ENCODE assay signal across 19 cellular contexts in the genomic region with DNA sequence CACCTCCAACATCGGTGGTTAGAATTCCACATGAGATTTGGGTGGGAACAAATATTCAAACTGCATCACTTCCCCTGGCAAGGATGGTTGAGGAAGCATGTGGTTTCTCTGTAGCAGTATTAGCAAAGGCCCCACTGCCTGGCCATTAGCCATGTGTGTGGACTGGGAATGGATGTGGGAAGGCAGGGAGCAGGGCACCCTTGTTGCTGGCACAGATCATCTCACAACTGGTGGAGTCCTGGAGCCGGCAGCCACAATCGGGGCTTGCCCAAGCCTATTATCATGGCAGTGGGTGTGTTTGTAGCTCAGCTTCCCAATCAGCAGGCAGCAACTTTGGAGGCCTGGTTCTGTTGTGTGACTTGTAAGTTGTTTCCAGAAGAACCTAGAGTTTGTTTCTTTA.
DNase-seq lines count a peak whose midpoint lies in the region; ATAC-seq and TF ChIP-seq lines count a peak whose summit lies in the region.
"Had no signal": no experiment of that assay in that cellular context is flagged by ENCODE, and none has a peak within 500 bp of the region (broad histone marks: within the 10 kb centered on the region; RNA-seq: fewer than 3 reads in every experiment).

No MANE protein-coding gene starts in this region.

- H3K4me2 ChIP-seq in MM.1S (ENCODE audit: low read depth, low read length), result no peak overlapping the region

- H3K27ac ChIP-seq in left ventricle myocardium inferior (replicated peaks) (no peak overlapping the region), upper lobe of right lung (no peak overlapping the region), MM.1S (ENCODE audit: low read length) (no peak overlapping the region)
- H3K27ac ChIP-seq: HL-60 had no signal

- H3K9ac ChIP-seq in MM.1S (ENCODE audit: low read length), result no peak overlapping the region

- H3K4me1 Mint-ChIP-seq in dendritic cell treated with granulocyte-macrophage colony-stimulating factor and Interleukin-4, amounts not matched to agents 40 ng/mL and 50 ng/mL, for 4 days (ENCODE audit: low read depth), result peaks cover 19% of the 10 kb centered on the region
- H3K4me1 Mint-ChIP-seq: B cell had no signal

- no peaks in the 10 kb centered on the region for H3K79me2 ChIP-seq in MM.1S (ENCODE audit: low read length)

- ATAC-seq in left ventricle myocardium superior, result no peak
- ATAC-seq in upper lobe of right lung, result peak; percentile 55
- no peak for ATAC-seq in GM19328 (IDR thresholded peaks at IDR 0.05; ENCODE audit: unreplicated experiment)
- no peak for ATAC-seq in GM21528 (IDR thresholded peaks at IDR 0.05; ENCODE audit: low FRiP score, unreplicated experiment)

- no peak overlapping the region for H3K4me3 ChIP-seq in left ventricle myocardium inferior
- no peak overlapping the region for H3K4me3 ChIP-seq in upper lobe of right lung
- H3K4me3 ChIP-seq in MM.1S (ENCODE audit: low read length), result no peak overlapping the region
- H3K4me3 ChIP-seq: HAP-1 had no signal

- H3K9me3 ChIP-seq in left ventricle myocardium inferior (replicated peaks) (no peaks in the 10 kb centered on the region), upper lobe of right lung (no peaks in the 10 kb centered on the region), MM.1S (replicated peaks; ENCODE audit: insufficient read depth, low read length) (no peaks in the 10 kb centered on the region)
- H3K9me3 ChIP-seq: HAP-1 had no signal

- TF ChIP-seq CTCF in left ventricle myocardium inferior (IDR thresholded peaks at IDR 0.05; ENCODE audit: borderline replicate concordance) (no peak), upper lobe of right lung (IDR thresholded peaks at IDR 0.05) (no peak), MM.1S (IDR thresholded peaks at IDR 0.05; ENCODE audit: low read length) (no peak)

- no peak overlapping the region for H3K4me3 Mint-ChIP-seq in dendritic cell treated with granulocyte-macrophage colony-stimulating factor and Interleukin-4, amounts not matched to agents 40 ng/mL and 50 ng/mL, for 4 days
- H3K4me3 Mint-ChIP-seq: B cell had no signal

- H3K9me3 Mint-ChIP-seq in dendritic cell treated with granulocyte-macrophage colony-stimulating factor and Interleukin-4, amounts not matched to agents 40 ng/mL and 50 ng/mL, for 4 days, result no peaks in the 10 kb centered on the region

- H3K27me3 Mint-ChIP-seq in dendritic cell treated with granulocyte-macrophage colony-stimulating factor and Interleukin-4, amounts not matched to agents 40 ng/mL and 50 ng/mL, for 4 days, result no peaks in the 10 kb centered on the region
- H3K27me3 Mint-ChIP-seq: B cell had no signal

- H3K4me1 ChIP-seq in left ventricle myocardium inferior (peaks cover 49% of the 10 kb centered on the region), upper lobe of right lung (no peaks in the 10 kb centered on the region), MM.1S (ENCODE audit: low read length) (no peaks in the 10 kb centered on the region)
- H3K4me1 ChIP-seq: HAP-1 had no signal

- H2AFZ ChIP-seq in MM.1S (ENCODE audit: low read length), result no peak overlapping the region

- no peaks in the 10 kb centered on the region for H4K20me1 ChIP-seq in MM.1S (ENCODE audit: insufficient read depth, low read length)

- H3K36me3 Mint-ChIP-seq in dendritic cell treated with granulocyte-macrophage colony-stimulating factor and Interleukin-4, amounts not matched to agents 40 ng/mL and 50 ng/mL, for 4 days (ENCODE audit: low read depth), result no peaks in the 10 kb centered on the region
- H3K36me3 Mint-ChIP-seq: CD14-positive monocyte had no signal

- H3K27me3 ChIP-seq in left ventricle myocardium inferior (ENCODE audit: low read depth), result no peaks in the 10 kb centered on the region
- no peaks in the 10 kb centered on the region for H3K27me3 ChIP-seq in upper lobe of right lung
- H3K27me3 ChIP-seq in MM.1S (replicated peaks; ENCODE audit: insufficient read depth, low read length), result no peaks in the 10 kb centered on the region

- intact Hi-C loops in left ventricle myocardium superior (cut with micrococcal nuclease) (no loop called here), left ventricle myocardium inferior (cut with micrococcal nuclease) (no loop called here), upper lobe of right lung (cut with DNase I) (no loop called here)
- intact Hi-C loops in dendritic cell treated with granulocyte-macrophage colony-stimulating factor and Interleukin-4, amounts not matched to agents 40 ng/mL and 50 ng/mL, for 4 days (cut with micrococcal nuclease), result no loop called here

- no peaks in the 10 kb centered on the region for H3K9me2 ChIP-seq in MM.1S (replicated peaks; ENCODE audit: insufficient read depth, low read length)

- H3K27ac Mint-ChIP-seq in dendritic cell treated with granulocyte-macrophage colony-stimulating factor and Interleukin-4, amounts not matched to agents 40 ng/mL and 50 ng/mL, for 4 days, result peak overlapping the region; percentile 45
- H3K27ac Mint-ChIP-seq: B cell had no signal

- DNase-seq in left ventricle myocardium superior, result peak; percentile 22
- no peak for DNase-seq in left ventricle myocardium inferior
- DNase-seq in myocyte (ENCODE audit: low read depth), result peak; percentile 64
- peak; percentile 54 for DNase-seq in upper lobe of right lung
- DNase-seq in MM.1S, result no peak
- DNase-seq: EL, GF-D8, KG1, NCI-H1417, NCI-H1694 treated with DMSO at 0.1 percent for 48 hours, NCI-H526 treated with DMSO at 0.1 percent for 48 hours, OCI-M1 had no signal

- H3K36me3 ChIP-seq in left ventricle myocardium inferior (no peaks in the 10 kb centered on the region), upper lobe of right lung (no peaks in the 10 kb centered on the region), MM.1S (replicated peaks; ENCODE audit: insufficient read depth, low read length) (no peaks in the 10 kb centered on the region)
- H3K36me3 ChIP-seq: HAP-1 had no signal

- H3F3A ChIP-seq in MM.1S (ENCODE audit: insufficient read depth, low read length), result no peaks in the 10 kb centered on the region

Comparison
In these comparisons a context has a peak if more than half of its experiments do, and no peak if none do; other contexts are left out.
1. DNase-seq: peak in left ventricle myocardium superior (single experiment), myocyte (single experiment) and upper lobe of right lung (single experiment); none in left ventricle myocardium inferior (single experiment) and MM.1S (single experiment).